17 cellular contexts compared by ENCODE assay signal in genomic region chr11:73200256-73200655, GRCh38. TPM values are rescaled to one million over a fixed set of nuclear protein-coding genes. Genes with fewer than 3 reads are reported as not detected.
DNase-seq lines count a peak whose midpoint lies in the region; ATAC-seq, FAIRE-seq and TF ChIP-seq lines count a peak whose summit lies in the region.
"Had no signal": no experiment of that assay in that cellular context is flagged by ENCODE, and none has a peak within 500 bp of the region (broad histone marks: within the 10 kb centered on the region; RNA-seq: fewer than 3 reads in every experiment).

No MANE protein-coding gene starts in this region.

- H3K36me3 Mint-ChIP-seq in MCF 10A (ENCODE audit: insufficient read depth, unreplicated experiment), result peaks cover 7% of the 10 kb centered on the region
- H3K36me3 Mint-ChIP-seq: activated naive CD4-positive, alpha-beta T cell treated with anti-CD3 and anti-CD28 coated beads, Interleukin-2, amount 10 ng/mL, durations not matched to agents 7 days and 5 days had no signal

- peaks cover 0 to 13% of the 10 kb centered on the region in 2 donors for H3K4me1 ChIP-seq in breast epithelium
- peaks cover 9% of the 10 kb centered on the region for H3K4me1 ChIP-seq in mesendoderm (ENCODE audit: control insufficient read depth, low read depth, low read length)
- H3K4me1 ChIP-seq in upper lobe of right lung, result peaks cover 17% of the 10 kb centered on the region

- no peak overlapping the region for H4K5ac ChIP-seq in mesendoderm (ENCODE audit: low read length)

- H3K4me3 ChIP-seq in breast epithelium, result no peak overlapping the region
- no peak overlapping the region for H3K4me3 ChIP-seq in bronchial epithelial cell (ENCODE audit: low read depth, low read length)
- no peak overlapping the region for H3K4me3 ChIP-seq in mesendoderm (ENCODE audit: low read length)
- no peak overlapping the region for H3K4me3 ChIP-seq in upper lobe of right lung
- H3K4me3 ChIP-seq: heart right ventricle, SK-N-MC, stomach had no signal

- intact Hi-C loops in breast epithelium (cut with DNase I; ENCODE audit: low total_unique reads) (no loop called here), MCF 10A (cut with micrococcal nuclease) (no loop called here), upper lobe of right lung (cut with DNase I) (no loop called here)

- TF ChIP-seq CTCF in breast epithelium (IDR thresholded peaks at IDR 0.05) (no peak), MCF 10A (IDR thresholded peaks at IDR 0.05; ENCODE audit: unreplicated experiment) (no peak), bronchial epithelial cell (IDR thresholded peaks at IDR 0.05; ENCODE audit: insufficient read depth, low read length, severe bottlenecking) (no peak), upper lobe of right lung (IDR thresholded peaks at IDR 0.05) (no peak)

- no peak overlapping the region for H2AK5ac ChIP-seq in mesendoderm (ENCODE audit: low read length)

- ATAC-seq in upper lobe of right lung (peak; percentile 59), GM18517 (IDR thresholded peaks at IDR 0.05; ENCODE audit: unreplicated experiment) (no peak), GM19328 (IDR thresholded peaks at IDR 0.05; ENCODE audit: unreplicated experiment) (no peak)

- H3K23ac ChIP-seq in mesendoderm (ENCODE audit: low read length), result no peak overlapping the region

- H3K4me2 ChIP-seq in mesendoderm (ENCODE audit: low read length), result no peak overlapping the region

- TF ChIP-seq POLR2A in breast epithelium (IDR thresholded peaks at IDR 0.05), result no peak

- H3K9me3 ChIP-seq in breast epithelium (no peaks in the 10 kb centered on the region), upper lobe of right lung (no peaks in the 10 kb centered on the region)
- H3K9me3 ChIP-seq: heart right ventricle, stomach had no signal

- no peak overlapping the region for H3K4me3 Mint-ChIP-seq in MCF 10A (ENCODE audit: unreplicated experiment)
- H3K4me3 Mint-ChIP-seq: activated naive CD4-positive, alpha-beta T cell treated with anti-CD3 and anti-CD28 coated beads, Interleukin-2, amount 10 ng/mL, durations not matched to agents 7 days and 5 days; HFFc6 had no signal

- no peaks in the 10 kb centered on the region for H3K27me3 ChIP-seq in breast epithelium
- H3K27me3 ChIP-seq in bronchial epithelial cell (ENCODE audit: control insufficient read depth, insufficient read depth, low read length), result no peaks in the 10 kb centered on the region
- H3K27me3 ChIP-seq in mesendoderm (ENCODE audit: insufficient read depth, low read length, poor library complexity), result no peaks in the 10 kb centered on the region
- no peaks in the 10 kb centered on the region for H3K27me3 ChIP-seq in upper lobe of right lung
- H3K27me3 ChIP-seq: heart right ventricle, stomach had no signal

- H3K27ac ChIP-seq in breast epithelium (peak overlapping the region; percentile 84 to 87), mesendoderm (ENCODE audit: low read depth, low read length) (no peak overlapping the region), upper lobe of right lung (peak overlapping the region; percentile 74)
- H3K27ac ChIP-seq: SK-N-MC, stomach had no signal

- FAIRE-seq in bronchial epithelial cell (lab: Jason Lieb, UNC), result no peak
- FAIRE-seq: small intestine had no signal

- POLR2A ChIA-PET in MCF 10A (lab: Yijun Ruan, JAX), result interaction anchor here (0.5 to 2.4 kb wide), 4 partner anchors 9 to 42 kb away, joined by 3 to 13 read pairs (median 3); no protein-coding TSS in a partner anchor

- DNase-seq in breast epithelium (ENCODE audit: low spot score in 2 of 2) (peak in 1 of 2 donors; percentile 43), MCF 10A (ENCODE audit: unreplicated experiment) (no peak), bronchial epithelial cell (ENCODE audit: low read depth) (peak; percentile 54), mesendoderm (peak; percentile 81), upper lobe of right lung (peak; percentile 35), DMS 273 (lab: John Stamatoyannopoulos, UW; ENCODE audit: unreplicated experiment) (no peak)
- DNase-seq: ACHN; activated naive CD4-positive, alpha-beta T cell treated with anti-CD3 and anti-CD28 coated beads, Interleukin-2, amount 10 ng/mL, durations not matched to agents 7 days and 5 days; Calu3; central memory CD4-positive, alpha-beta T cell; heart right ventricle; HFFc6; small intestine; stomach had no signal

- H3K27ac Mint-ChIP-seq in MCF 10A (ENCODE audit: low read depth, unreplicated experiment), result no peak overlapping the region
- H3K27ac Mint-ChIP-seq: activated naive CD4-positive, alpha-beta T cell treated with anti-CD3 and anti-CD28 coated beads, Interleukin-2, amount 10 ng/mL, durations not matched to agents 7 days and 5 days; HFFc6 had no signal

- no peaks in the 10 kb centered on the region for H3K9me3 Mint-ChIP-seq in MCF 10A (ENCODE audit: unreplicated experiment)
- H3K9me3 Mint-ChIP-seq: activated naive CD4-positive, alpha-beta T cell treated with anti-CD3 and anti-CD28 coated beads, Interleukin-2, amount 10 ng/mL, durations not matched to agents 7 days and 5 days; HFFc6 had no signal

- H3K79me1 ChIP-seq in mesendoderm (ENCODE audit: low read length), result no peaks in the 10 kb centered on the region

- CTCF ChIA-PET in MCF 10A (lab: Yijun Ruan, JAX), result interaction anchor here (1.0 kb wide), 1 partner anchor 14 kb away, joined by 6 read pairs; no protein-coding TSS in a partner anchor

- H3K4me1 Mint-ChIP-seq in MCF 10A (ENCODE audit: insufficient read depth, unreplicated experiment), result peaks cover 30% of the 10 kb centered on the region

- no peak overlapping the region for H3K18ac ChIP-seq in mesendoderm (ENCODE audit: low read length)

- no peak overlapping the region for H3K4ac ChIP-seq in mesendoderm (ENCODE audit: low read depth, low read length)

- no peak overlapping the region for H2BK5ac ChIP-seq in mesendoderm (ENCODE audit: low read length)

- no peaks in the 10 kb centered on the region for H3K36me3 ChIP-seq in breast epithelium
- H3K36me3 ChIP-seq in bronchial epithelial cell (ENCODE audit: control insufficient read depth, insufficient read depth, low read length), result no peaks in the 10 kb centered on the region
- H3K36me3 ChIP-seq in mesendoderm (ENCODE audit: control insufficient read depth, insufficient read depth, low read length), result no peaks in the 10 kb centered on the region
- no peaks in the 10 kb centered on the region for H3K36me3 ChIP-seq in upper lobe of right lung
- H3K36me3 ChIP-seq: heart right ventricle, stomach had no signal

- no peak overlapping the region for H4K8ac ChIP-seq in mesendoderm (ENCODE audit: low read depth, low read length)

- H2BK120ac ChIP-seq in mesendoderm (ENCODE audit: low read depth, low read length), result no peak overlapping the region

- no peaks in the 10 kb centered on the region for H3K27me3 Mint-ChIP-seq in MCF 10A (ENCODE audit: insufficient read depth, unreplicated experiment)

- no peak overlapping the region for H2BK15ac ChIP-seq in mesendoderm (replicated peaks; ENCODE audit: low read depth)

- no peaks in the 10 kb centered on the region for H3K79me2 ChIP-seq in mesendoderm (ENCODE audit: control insufficient read depth, insufficient read depth, low read length)

- no TSS peak for BruUV-seq in MCF 10A (replicated peaks; lab: Mats Ljungman, UMichigan)

- H3K9ac ChIP-seq in mesendoderm (ENCODE audit: low read length), result no peak overlapping the region

- H3K56ac ChIP-seq in mesendoderm (ENCODE audit: low read length), result peak overlapping the region; percentile 12

RNA-seq across cellular contexts. Expression of gene P2RY2, which starts 17.8 kb away (rescaled TPM):
- 1 to 10 TPM in 2 of 3 donors, under 1 TPM in 1; 0.32 to 7.6 (median 5.2) TPM for total RNA-seq in breast epithelium
- total RNA-seq in MCF 10A (2022), result 0.56 and 1.0 TPM in 2 replicates
- total RNA-seq in bronchial epithelial cell, result 9.0 and 13.7 TPM in 2 replicates
- polyA plus RNA-seq in mesendoderm (2013, experiment 1 of 2), result 0.69 TPM
- 0.78 TPM for polyA plus RNA-seq in mesendoderm (2013, experiment 2 of 2)
- 7.4 TPM for total RNA-seq in upper lobe of right lung

RNA-seq across cellular contexts. Expression of gene FCHSD2, which starts 58.1 kb away (rescaled TPM):
- total RNA-seq in breast epithelium, result 10 to 100 TPM; 15.5 to 23.4 (median 19.0) TPM
- 12.8 and 14.0 TPM in 2 replicates for total RNA-seq in MCF 10A (2022)
- 3.6 and 10.0 TPM in 2 replicates for total RNA-seq in bronchial epithelial cell
- 4.9 TPM for polyA plus RNA-seq in mesendoderm (2013, experiment 1 of 2)
- polyA plus RNA-seq in mesendoderm (2013, experiment 2 of 2), result 5.1 TPM
- total RNA-seq in upper lobe of right lung, result 71.2 TPM

Comparison
In these comparisons a context has a peak if more than half of its experiments do, and no peak if none do; other contexts are left out.
1. DNase-seq: peak in bronchial epithelial cell (single experiment), mesendoderm (single experiment) and upper lobe of right lung (single experiment); none in MCF 10A (single experiment) and DMS 273 (single experiment).